ENCODE assay signal across 33 cellular contexts in the genomic region with DNA sequence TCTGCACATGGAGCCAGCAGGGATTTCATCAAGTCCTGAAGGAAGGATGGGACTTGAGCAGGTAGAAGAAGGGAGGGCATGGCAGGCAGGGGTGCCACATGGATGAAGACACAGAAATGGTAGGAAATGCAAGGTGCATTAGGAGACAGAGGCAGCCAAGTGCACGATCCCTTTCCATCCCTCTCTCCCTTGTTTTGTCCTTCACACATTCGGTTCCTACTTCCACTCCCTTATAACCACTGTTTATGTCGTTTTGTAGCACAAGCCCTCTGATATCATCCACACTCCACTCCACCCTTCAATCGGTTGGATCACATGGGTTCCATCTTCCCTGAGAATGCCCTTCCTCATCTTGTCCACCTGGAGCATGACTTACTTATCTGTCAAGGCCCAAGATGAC. TPM values are rescaled to one million over a fixed set of nuclear protein-coding genes. Genes with fewer than 3 reads are reported as not detected.
"Had no signal": no experiment of that assay in that cellular context is flagged by ENCODE, and none has a peak within 500 bp of the region (broad histone marks: within the 10 kb centered on the region; RNA-seq: fewer than 3 reads in every experiment).

No MANE protein-coding gene starts in this region.

- H3K27ac ChIP-seq: adrenal gland, body of pancreas, cardiac muscle cell, esophagus muscularis mucosa, foreskin keratinocyte, heart right ventricle, left ventricle myocardium inferior, neutrophil, ovary, prostate gland, sigmoid colon, tibial nerve had no signal

- H3K4me3 ChIP-seq: adrenal gland, body of pancreas, cardiac muscle cell, esophagus muscularis mucosa, heart right ventricle, left ventricle myocardium inferior, lung, mucosa of descending colon, ovary, prostate gland, sigmoid colon, tibial nerve had no signal

- DNase-seq: activated CD4-positive, alpha-beta memory T cell treated with anti-CD3 and anti-CD28 coated beads for 36 hours; activated CD4-positive, alpha-beta T cell treated with anti-CD3 and anti-CD28 coated beads, Interleukin-2, amount 10 ng/mL, durations not matched to agents 24 days and 14 days; activated CD8-positive, alpha-beta memory T cell treated with anti-CD3 and anti-CD28 coated beads, Interleukin-2, amount 50 U/mL, for 4 hours; activated effector memory CD4-positive, alpha-beta T cell treated with anti-CD3 and anti-CD28 coated beads, Interleukin-2, amount 50 U/mL, for 16 hours; activated naive CD4-positive, alpha-beta T cell treated with anti-CD3 and anti-CD28 coated beads for 36 hours; activated naive CD8-positive, alpha-beta T cell treated with anti-CD3 and anti-CD28 coated beads for 36 hours; activated T-cell treated with anti-CD3 and anti-CD28 coated beads, Interleukin-2, amount 50 U/mL, for 1 hour; aorta; body of pancreas; foreskin keratinocyte; heart right ventricle; kidney glomerular epithelial cell; left ventricle myocardium inferior; mucosa of descending colon; ovary; retina; small intestine; stimulated activated CD4-positive, alpha-beta T cell treated with anti-CD3 and anti-CD28 coated beads, Interleukin-4, amount 100 ng/mL, for 24 hours; T-helper 17 cell; T1000 had no signal

- H3K36me3 ChIP-seq: adrenal gland, cardiac muscle cell, esophagus muscularis mucosa, heart right ventricle, left ventricle myocardium inferior, neutrophil, ovary, prostate gland, sigmoid colon, tibial nerve had no signal

- H3K4me1 ChIP-seq: adrenal gland, body of pancreas, esophagus muscularis mucosa, foreskin keratinocyte, heart right ventricle, left ventricle myocardium inferior, prostate gland, sigmoid colon, tibial nerve had no signal

- ATAC-seq: body of pancreas; foreskin keratinocyte; heart right ventricle; mucosa of descending colon; natural killer cell treated with Interleukin-12 subunit alpha and Interleukin-12 subunit beta and Interleukin-15 and Interleukin-18, amount 100 ng/mL, for 72 hours; stimulated activated effector memory CD8-positive, alpha-beta T cell treated with anti-CD3 and anti-CD28 coated beads, Interleukin-12 subunit alpha, Interleukin-12 subunit beta, amount 100 ng/mL, for 72 hours; T-helper 17 cell had no signal

- H3K27me3 ChIP-seq: body of pancreas, ovary had no signal

- FAIRE-seq: small intestine had no signal

- H3K9me3 ChIP-seq: adrenal gland, body of pancreas, mucosa of descending colon, neutrophil, ovary, prostate gland had no signal

RNA-seq across cellular contexts. Expression of a gene that starts 37.2 kb away (rescaled TPM):
- total RNA-seq: activated CD4-positive, alpha-beta memory T cell treated with anti-CD3 and anti-CD28 coated beads for 36 hours; activated CD4-positive, alpha-beta T cell treated with anti-CD3 and anti-CD28 coated beads, Interleukin-2, amount 10 ng/mL, durations not matched to agents 24 days and 14 days; activated CD8-positive, alpha-beta memory T cell treated with anti-CD3 and anti-CD28 coated beads for 36 hours; activated naive CD4-positive, alpha-beta T cell treated with anti-CD3 and anti-CD28 coated beads for 36 hours; activated naive CD8-positive, alpha-beta T cell treated with anti-CD3 and anti-CD28 coated beads for 36 hours; activated T-helper 1 cell treated with anti-CD3 and anti-CD28 coated beads, Interleukin-12 subunit alpha, Interleukin-12 subunit beta, Interleukin-2, Interleukin-4 antibody, amounts not matched to agents 30 ng/mL and 10 ng/mL and 1 ng/mL, durations not matched to agents 14 hours and 24 hours and 36 hours; aorta; body of pancreas; cardiac muscle cell; esophagus muscularis mucosa; foreskin keratinocyte; heart right ventricle; left ventricle myocardium inferior; lung; mucosa of descending colon; myocyte; natural killer cell treated with Interleukin-12 subunit alpha and Interleukin-12 subunit beta and Interleukin-15 and Interleukin-18, amount 100 ng/mL, for 72 hours; ovary; prostate gland; sigmoid colon; T-helper 17 cell; tibial nerve had no signal
- polyA plus RNA-seq: cardiac muscle cell, foreskin keratinocyte, heart right ventricle, lung, ovary had no signal
